ENCODE assay signal across 1 cellular context in genomic region chr3:156554842-156555687, GRCh38.
TF ChIP-seq lines count a peak whose summit lies in the region.

SSR3 (minus strand) TSS chr3:156555117; CDS start chr3:156555089, 28 bp downstream.

TF ChIP-seq in HepG2, 621 proteins besides CTCF, POLR2A, EP300 and RAD21 (continued from another document):
- no peak for TF ChIP-seq ATF6 (CRISPR knock-in tag; conservative IDR thresholded peaks at IDR 0.05)
- no peak for TF ChIP-seq SIX1 (CRISPR knock-in tag; IDR thresholded peaks at IDR 0.05; ENCODE audit: borderline replicate concordance)
- no peak for TF ChIP-seq CEBPB (IDR thresholded peaks at IDR 0.05; ENCODE audit: borderline replicate concordance, low read depth, low read length)
- TF ChIP-seq PAWR (CRISPR knock-in tag; IDR thresholded peaks at IDR 0.05; ENCODE audit: borderline replicate concordance), result no peak
- TF ChIP-seq HNRNPL (IDR thresholded peaks at IDR 0.05; ENCODE audit: low read depth, low read length), result no peak
- TF ChIP-seq RFXANK (CRISPR knock-in tag; IDR thresholded peaks at IDR 0.05), result no peak
- no peak for TF ChIP-seq ZBTB49 (CRISPR knock-in tag; IDR thresholded peaks at IDR 0.05; ENCODE audit: borderline replicate concordance)
- no peak for TF ChIP-seq GLMP (CRISPR knock-in tag; IDR thresholded peaks at IDR 0.05; ENCODE audit: borderline replicate concordance)
- no peak; the same call in 1 of the 2 replicates for TF ChIP-seq FOXK1 (CRISPR knock-in tag; IDR thresholded peaks at IDR 0.05; ENCODE audit: borderline replicate concordance, low read depth)
- TF ChIP-seq BHLHE40 (IDR thresholded peaks at IDR 0.05; ENCODE audit: low read length), result 0 out of 2 replicates have a peak, but pooled peaks have one; percentile 12
- TF ChIP-seq LRRFIP1 (CRISPR knock-in tag; conservative IDR thresholded peaks at IDR 0.05), result no peak
- TF ChIP-seq NPAS2 (CRISPR knock-in tag; IDR thresholded peaks at IDR 0.05; ENCODE audit: borderline replicate concordance), result no peak
- peak; percentile 16 for TF ChIP-seq ZNF331 (CRISPR knock-in tag; IDR thresholded peaks at IDR 0.05)
- TF ChIP-seq ZFP41 (CRISPR knock-in tag; IDR thresholded peaks at IDR 0.05; ENCODE audit: borderline replicate concordance), result no peak
- no peak for TF ChIP-seq PHF5A (CRISPR knock-in tag; IDR thresholded peaks at IDR 0.05; ENCODE audit: low read depth, unreplicated experiment)
- no peak for TF ChIP-seq AFF4 (CRISPR knock-in tag; IDR thresholded peaks at IDR 0.05)
- TF ChIP-seq KDM1A (CRISPR knock-in tag; IDR thresholded peaks at IDR 0.05), result no peak
- TF ChIP-seq ZHX1 (CRISPR knock-in tag; IDR thresholded peaks at IDR 0.05; ENCODE audit: low read depth), result no peak
- no peak for TF ChIP-seq ZBTB3 (CRISPR knock-in tag; IDR thresholded peaks at IDR 0.05; ENCODE audit: borderline replicate concordance, low read depth)
- TF ChIP-seq RXRB (CRISPR knock-in tag; IDR thresholded peaks at IDR 0.05; ENCODE audit: borderline replicate concordance), result peak; percentile 50; the same call in 1 of the 2 replicates
- 0 out of 2 replicates have a peak, but pooled peaks have one; percentile 38 for TF ChIP-seq ZNF557 (CRISPR knock-in tag; IDR thresholded peaks at IDR 0.05)
- peak; percentile 63; the same call in 1 of the 2 replicates for TF ChIP-seq ISL2 (CRISPR knock-in tag; IDR thresholded peaks at IDR 0.05)
- peak; percentile 66 for TF ChIP-seq ZBTB26 (CRISPR knock-in tag; IDR thresholded peaks at IDR 0.05; ENCODE audit: borderline replicate concordance)
- peak; percentile 43; the same call in 1 of the 2 replicates for TF ChIP-seq RFXAP (CRISPR knock-in tag; IDR thresholded peaks at IDR 0.05; ENCODE audit: borderline replicate concordance)
